Comparison of ENCODE assay signal across 1 cellular context in the genomic region with DNA sequence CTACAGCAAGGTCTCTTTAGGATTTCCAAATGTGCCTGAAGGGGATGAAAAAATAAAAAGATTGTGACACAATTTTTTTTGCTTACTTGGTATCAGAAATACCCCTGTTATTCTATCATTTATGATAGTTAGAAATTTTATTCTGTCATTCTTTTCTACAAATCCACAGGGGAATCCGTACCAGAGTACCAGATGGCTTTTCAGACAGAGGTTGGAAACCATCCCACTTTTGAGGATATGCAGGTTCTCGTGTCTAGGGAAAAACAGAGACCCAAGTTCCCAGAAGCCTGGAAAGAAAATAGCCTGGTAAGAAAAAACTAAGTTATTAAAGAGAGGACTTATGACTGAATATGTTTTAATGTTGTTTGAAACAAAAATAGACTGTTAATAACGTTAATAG.
A peak's percentile ranks its signal among the peaks of the same experiment; 100 is the strongest.
TF ChIP-seq lines count a peak whose summit lies in the region.

No MANE protein-coding gene starts in this region.

TF ChIP-seq in SK-N-SH treated with all-trans-retinoic acid at 6 μM for 48 hours, 23 proteins besides CTCF, POLR2A, EP300 and RAD21 (continued from another document):
- TF ChIP-seq, protein P1, sequence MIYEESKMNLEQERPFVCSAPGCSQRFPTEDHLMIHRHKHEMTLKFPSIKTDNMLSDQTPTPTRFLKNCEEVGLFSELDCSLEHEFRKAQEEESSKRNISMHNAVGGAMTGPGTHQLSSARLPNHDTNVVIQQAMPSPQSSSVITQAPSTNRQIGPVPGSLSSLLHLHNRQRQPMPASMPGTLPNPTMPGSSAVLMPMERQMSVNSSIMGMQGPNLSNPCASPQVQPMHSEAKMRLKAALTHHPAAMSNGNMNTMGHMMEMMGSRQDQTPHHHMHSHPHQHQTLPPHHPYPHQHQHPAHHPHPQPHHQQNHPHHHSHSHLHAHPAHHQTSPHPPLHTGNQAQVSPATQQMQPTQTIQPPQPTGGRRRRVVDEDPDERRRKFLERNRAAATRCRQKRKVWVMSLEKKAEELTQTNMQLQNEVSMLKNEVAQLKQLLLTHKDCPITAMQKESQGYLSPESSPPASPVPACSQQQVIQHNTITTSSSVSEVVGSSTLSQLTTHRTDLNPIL (CRISPR knock-in tag; IDR thresholded peaks at IDR 0.05; ENCODE audit: low read depth), result peak; percentile 25; the same call in 1 of the 2 replicates
- TF ChIP-seq, protein P2, sequence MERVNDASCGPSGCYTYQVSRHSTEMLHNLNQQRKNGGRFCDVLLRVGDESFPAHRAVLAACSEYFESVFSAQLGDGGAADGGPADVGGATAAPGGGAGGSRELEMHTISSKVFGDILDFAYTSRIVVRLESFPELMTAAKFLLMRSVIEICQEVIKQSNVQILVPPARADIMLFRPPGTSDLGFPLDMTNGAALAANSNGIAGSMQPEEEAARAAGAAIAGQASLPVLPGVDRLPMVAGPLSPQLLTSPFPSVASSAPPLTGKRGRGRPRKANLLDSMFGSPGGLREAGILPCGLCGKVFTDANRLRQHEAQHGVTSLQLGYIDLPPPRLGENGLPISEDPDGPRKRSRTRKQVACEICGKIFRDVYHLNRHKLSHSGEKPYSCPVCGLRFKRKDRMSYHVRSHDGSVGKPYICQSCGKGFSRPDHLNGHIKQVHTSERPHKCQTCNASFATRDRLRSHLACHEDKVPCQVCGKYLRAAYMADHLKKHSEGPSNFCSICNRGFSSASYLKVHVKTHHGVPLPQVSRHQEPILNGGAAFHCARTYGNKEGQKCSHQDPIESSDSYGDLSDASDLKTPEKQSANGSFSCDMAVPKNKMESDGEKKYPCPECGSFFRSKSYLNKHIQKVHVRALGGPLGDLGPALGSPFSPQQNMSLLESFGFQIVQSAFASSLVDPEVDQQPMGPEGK (CRISPR knock-in tag; IDR thresholded peaks at IDR 0.05; ENCODE audit: borderline replicate concordance), result no peak
- TF ChIP-seq, protein P3, sequence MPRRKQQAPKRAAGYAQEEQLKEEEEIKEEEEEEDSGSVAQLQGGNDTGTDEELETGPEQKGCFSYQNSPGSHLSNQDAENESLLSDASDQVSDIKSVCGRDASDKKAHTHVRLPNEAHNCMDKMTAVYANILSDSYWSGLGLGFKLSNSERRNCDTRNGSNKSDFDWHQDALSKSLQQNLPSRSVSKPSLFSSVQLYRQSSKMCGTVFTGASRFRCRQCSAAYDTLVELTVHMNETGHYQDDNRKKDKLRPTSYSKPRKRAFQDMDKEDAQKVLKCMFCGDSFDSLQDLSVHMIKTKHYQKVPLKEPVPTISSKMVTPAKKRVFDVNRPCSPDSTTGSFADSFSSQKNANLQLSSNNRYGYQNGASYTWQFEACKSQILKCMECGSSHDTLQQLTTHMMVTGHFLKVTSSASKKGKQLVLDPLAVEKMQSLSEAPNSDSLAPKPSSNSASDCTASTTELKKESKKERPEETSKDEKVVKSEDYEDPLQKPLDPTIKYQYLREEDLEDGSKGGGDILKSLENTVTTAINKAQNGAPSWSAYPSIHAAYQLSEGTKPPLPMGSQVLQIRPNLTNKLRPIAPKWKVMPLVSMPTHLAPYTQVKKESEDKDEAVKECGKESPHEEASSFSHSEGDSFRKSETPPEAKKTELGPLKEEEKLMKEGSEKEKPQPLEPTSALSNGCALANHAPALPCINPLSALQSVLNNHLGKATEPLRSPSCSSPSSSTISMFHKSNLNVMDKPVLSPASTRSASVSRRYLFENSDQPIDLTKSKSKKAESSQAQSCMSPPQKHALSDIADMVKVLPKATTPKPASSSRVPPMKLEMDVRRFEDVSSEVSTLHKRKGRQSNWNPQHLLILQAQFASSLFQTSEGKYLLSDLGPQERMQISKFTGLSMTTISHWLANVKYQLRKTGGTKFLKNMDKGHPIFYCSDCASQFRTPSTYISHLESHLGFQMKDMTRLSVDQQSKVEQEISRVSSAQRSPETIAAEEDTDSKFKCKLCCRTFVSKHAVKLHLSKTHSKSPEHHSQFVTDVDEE (CRISPR knock-in tag; IDR thresholded peaks at IDR 0.05), result peak; percentile 88
- no peak for TF ChIP-seq ZFP3 (CRISPR knock-in tag; IDR thresholded peaks at IDR 0.05)
- TF ChIP-seq RARB (CRISPR knock-in tag; IDR thresholded peaks at IDR 0.05), result no peak
- TF ChIP-seq TOX (CRISPR knock-in tag; IDR thresholded peaks at IDR 0.05; ENCODE audit: borderline replicate concordance), result no peak
- TF ChIP-seq ARNTL (CRISPR knock-in tag; IDR thresholded peaks at IDR 0.05; ENCODE audit: borderline replicate concordance, low read depth), result no peak
